In the genomic region with DNA sequence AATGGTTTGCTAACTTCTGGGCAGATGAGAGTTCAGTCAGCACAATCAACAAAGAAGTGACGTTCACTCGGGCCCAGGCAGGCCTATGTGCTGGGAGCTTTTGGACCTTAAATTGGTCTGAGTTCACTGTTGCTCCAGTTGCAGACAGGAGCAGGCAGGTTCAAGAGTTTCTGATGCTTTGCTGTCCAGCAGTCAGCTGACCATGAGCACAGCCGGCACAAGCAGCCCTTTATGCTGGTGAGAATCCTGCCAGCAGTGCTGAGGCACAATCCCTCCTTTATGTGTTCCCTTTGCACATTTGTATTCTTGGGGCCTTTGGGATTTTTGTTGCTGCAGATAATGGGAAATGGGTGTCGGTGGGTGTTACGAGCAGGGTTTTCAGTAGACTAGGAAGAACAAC, we compare ENCODE assay signal across 24 cellular contexts.
DNase-seq lines count a peak whose midpoint lies in the region; TF ChIP-seq lines count a peak whose summit lies in the region.
"Had no signal": no experiment of that assay in that cellular context is flagged by ENCODE, and none has a peak within 500 bp of the region (broad histone marks: within the 10 kb centered on the region; RNA-seq: fewer than 3 reads in every experiment).

No MANE protein-coding gene starts in this region.

- H3K4ac ChIP-seq in mesenchymal stem cell (ENCODE audit: low read depth in 1 of 2, low read length in 2 of 2), result no peak overlapping the region

- H2BK5ac ChIP-seq in mesenchymal stem cell (ENCODE audit: low read depth, low read length, poor library complexity, severe bottlenecking), result no peak overlapping the region

- in situ Hi-C loops in SK-MEL-5 (cut with HindIII; ENCODE audit: low pct_unique_long_range_greater_than_20kb, low sequenced_read_pairs), result no loop called here

- no peak overlapping the region for H2AFZ ChIP-seq in mesenchymal stem cell (ENCODE audit: low read depth, low read length)

- H3K27me3 ChIP-seq in mesenchymal stem cell (ENCODE audit: control insufficient read depth in 1 of 2, insufficient read depth in 1 of 2, low read length in 2 of 2), result peaks cover 0 to under 1% of the 10 kb centered on the region in 2 experiments
- H3K27me3 ChIP-seq: BLaER1 treated with 17β-estradiol and CSF1 and Interleukin-3, amounts not matched to agents 10 nM and 100 nM; suprapubic skin; uterus had no signal

- H3K23ac ChIP-seq in mesenchymal stem cell (ENCODE audit: low read length in 2 of 2), result no peak overlapping the region

- no peaks in the 10 kb centered on the region for H3K79me1 ChIP-seq in mesenchymal stem cell (replicated peaks; ENCODE audit: low read length, poor library complexity, severe bottlenecking)

- DNase-seq in SK-MEL-5 (ENCODE audit: low read depth, low spot score), result peak; percentile 99
- peak; percentile 17 for DNase-seq in cerebellum (ENCODE audit: low spot score)
- peak; percentile 63 for DNase-seq in islet precursor cell
- DNase-seq in retinal pigment epithelial cell (ENCODE audit: low read depth), result peak; percentile 13
- no peak for DNase-seq in T1000 (lab: John Stamatoyannopoulos, UW)
- no peak for DNase-seq in stimulated activated CD4-positive, alpha-beta T cell treated with anti-CD3 and anti-CD28 coated beads, Interleukin-4, amount 100 ng/mL, for 24 hours
- DNase-seq in mesenteric fat pad (ENCODE audit: low spot score), result no peak
- no peak for DNase-seq in mesenchymal stem cell
- DNase-seq: activated CD4-positive, alpha-beta T cell treated with anti-CD3 and anti-CD28 coated beads for 1 hour; activated CD8-positive, alpha-beta T cell treated with anti-CD3 and anti-CD28 coated beads, Interleukin-2, amount 10 ng/mL, durations not matched to agents 7 days and 5 days; activated T-cell treated with anti-CD3 and anti-CD28 coated beads for 4 hours; DMS79 treated with DMSO at 0.1 percent for 48 hours; effector CD4-positive, alpha-beta T cell; heart left ventricle; left cardiac atrium; naive B cell; NCI-H146; RPMI8226; SK-N-SH; stimulated activated CD4-positive, alpha-beta T cell treated with anti-CD3 and anti-CD28 coated beads, Interleukin-2, amount 100 ng/mL, for 48 hours; uterus had no signal

- no peaks in the 10 kb centered on the region for H3K4me1 ChIP-seq in mesenchymal stem cell (ENCODE audit: control insufficient read depth, insufficient read depth, low read depth, low read length)
- H3K4me1 ChIP-seq: BLaER1 treated with 17β-estradiol and CSF1 and Interleukin-3, amounts not matched to agents 10 nM and 100 nM; heart left ventricle; suprapubic skin; uterus had no signal

- no peak overlapping the region for H4K8ac ChIP-seq in mesenchymal stem cell (ENCODE audit: low read length)

- no peak overlapping the region for H2BK15ac ChIP-seq in mesenchymal stem cell (ENCODE audit: low read depth, poor library complexity, severe bottlenecking)

- no peak overlapping the region for H3K18ac ChIP-seq in mesenchymal stem cell (ENCODE audit: low read depth in 1 of 2, low read length in 2 of 2)

- no peak overlapping the region for H4K91ac ChIP-seq in mesenchymal stem cell (ENCODE audit: low read length)

- 88% methylated on average over 5 of the region's 5 CpGs for WGBS in mesenchymal stem cell

- no peaks in the 10 kb centered on the region for H3K9me3 ChIP-seq in mesenchymal stem cell (ENCODE audit: control insufficient read depth, low read length)
- H3K9me3 ChIP-seq: SK-N-SH, suprapubic skin, uterus had no signal

- H2AK5ac ChIP-seq in mesenchymal stem cell (ENCODE audit: low read length, severe bottlenecking), result no peak overlapping the region

- no peak overlapping the region for H3K27ac ChIP-seq in mesenchymal stem cell (ENCODE audit: low read length, poor library complexity, severe bottlenecking)
- H3K27ac ChIP-seq: BLaER1 treated with 17β-estradiol and CSF1 and Interleukin-3, amounts not matched to agents 10 nM and 100 nM; epithelial cell of prostate; heart left ventricle; suprapubic skin; uterus had no signal

- H2BK120ac ChIP-seq in mesenchymal stem cell (ENCODE audit: low read depth, low read length), result no peak overlapping the region

- H3K36me3 ChIP-seq in mesenchymal stem cell (ENCODE audit: control insufficient read depth in 1 of 2, insufficient read depth in 2 of 2, low read depth in 1 of 2, low read length in 2 of 2), result no peaks in the 10 kb centered on the region
- H3K36me3 ChIP-seq: BLaER1 treated with 17β-estradiol and CSF1 and Interleukin-3, amounts not matched to agents 10 nM and 100 nM; heart left ventricle; suprapubic skin; uterus had no signal

- no peak overlapping the region for H2BK12ac ChIP-seq in mesenchymal stem cell (ENCODE audit: low read length in 2 of 2)

- no peak for TF ChIP-seq CTCF in retinal pigment epithelial cell (conservative IDR thresholded peaks at IDR 0.05; ENCODE audit: low read depth, low read length)

- H3K4me3 ChIP-seq in retinal pigment epithelial cell (ENCODE audit: low read length), result no peak overlapping the region
- no peak overlapping the region for H3K4me3 ChIP-seq in mesenchymal stem cell (ENCODE audit: insufficient read depth in 1 of 2, low read depth in 1 of 2, low read length in 2 of 2)
- H3K4me3 ChIP-seq: BLaER1 treated with 17β-estradiol and CSF1 and Interleukin-3, amounts not matched to agents 10 nM and 100 nM; heart left ventricle; suprapubic skin; uterus had no signal

- H3K14ac ChIP-seq in mesenchymal stem cell (ENCODE audit: low read length in 2 of 2), result no peak overlapping the region

- no peak overlapping the region for H3K4me2 ChIP-seq in mesenchymal stem cell (ENCODE audit: low read length, poor library complexity, severe bottlenecking)
- H3K4me2 ChIP-seq: BLaER1 treated with 17β-estradiol and CSF1 and Interleukin-3, amounts not matched to agents 10 nM and 100 nM; SK-N-SH had no signal

- H3K9ac ChIP-seq in mesenchymal stem cell (ENCODE audit: low read length), result no peak overlapping the region
- H3K9ac ChIP-seq: BLaER1 treated with 17β-estradiol and CSF1 and Interleukin-3, amounts not matched to agents 10 nM and 100 nM; SK-N-SH had no signal

Comparison
In these comparisons a context has a peak if more than half of its experiments do, and no peak if none do; other contexts are left out.
1. DNase-seq: peak in SK-MEL-5 (single experiment), cerebellum (single experiment), islet precursor cell (single experiment) and retinal pigment epithelial cell (single experiment); none in T1000 (single experiment), stimulated activated CD4-positive, alpha-beta T cell treated with anti-CD3 and anti-CD28 coated beads, Interleukin-4, amount 100 ng/mL, for 24 hours (single experiment), mesenteric fat pad (single experiment) and mesenchymal stem cell (single experiment).